ENCODE assay signal across 17 cellular contexts in the genomic region with DNA sequence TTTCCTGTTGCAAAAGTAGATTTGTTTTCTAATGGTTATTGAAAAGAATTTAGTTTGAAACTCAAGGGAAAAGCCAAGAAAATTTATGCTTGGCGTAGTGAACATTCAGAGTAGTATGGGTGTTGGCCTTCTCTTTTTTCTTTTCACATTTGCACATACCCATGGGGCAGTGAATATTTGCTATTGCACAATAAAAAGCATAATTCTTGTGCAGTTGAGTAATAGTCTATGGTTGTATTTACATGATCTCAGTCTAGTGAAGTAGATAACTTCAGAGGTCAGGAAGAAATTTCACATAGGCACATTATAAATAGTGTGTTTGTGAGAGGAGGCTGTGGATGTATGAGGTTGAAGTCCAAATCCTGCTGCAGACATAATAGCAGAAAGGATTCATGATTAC.
DNase-seq lines count a peak whose midpoint lies in the region; ATAC-seq and TF ChIP-seq lines count a peak whose summit lies in the region.
"Had no signal": no experiment of that assay in that cellular context is flagged by ENCODE, and none has a peak within 500 bp of the region (broad histone marks: within the 10 kb centered on the region; RNA-seq: fewer than 3 reads in every experiment).

No MANE protein-coding gene starts in this region.

- no peaks in the 10 kb centered on the region for H3K79me2 ChIP-seq in smooth muscle cell (ENCODE audit: low read depth)

- H3K4me1 ChIP-seq in left ventricle myocardium inferior = no peaks in the 10 kb centered on the region
- no peaks in the 10 kb centered on the region for H3K4me1 ChIP-seq in smooth muscle cell (ENCODE audit: low read depth)
- H3K4me1 ChIP-seq: pancreas had no signal

- H3K36me3 ChIP-seq in left ventricle myocardium inferior = no peaks in the 10 kb centered on the region
- H3K36me3 ChIP-seq in smooth muscle cell (ENCODE audit: low read depth) = no peaks in the 10 kb centered on the region
- H3K36me3 ChIP-seq: brain microvascular endothelial cell, pancreas had no signal

- TF ChIP-seq CTCF in left ventricle myocardium inferior (IDR thresholded peaks at IDR 0.05; ENCODE audit: borderline replicate concordance) = no peak
- TF ChIP-seq CTCF in smooth muscle cell (IDR thresholded peaks at IDR 0.05; ENCODE audit: borderline replicate concordance, insufficient read depth, poor library complexity, severe bottlenecking) = no peak

- peak overlapping the region; percentile 58 for H3K27ac ChIP-seq in left ventricle myocardium inferior (replicated peaks)
- no peak overlapping the region for H3K27ac ChIP-seq in smooth muscle cell (ENCODE audit: low read depth)
- H3K27ac ChIP-seq: brain microvascular endothelial cell, KMS-11, pancreas had no signal

- no peak overlapping the region for H3K9ac ChIP-seq in smooth muscle cell (ENCODE audit: low read depth)
- H3K9ac ChIP-seq: KMS-11 had no signal

- 90% methylated on average over 1 of the region's 1 CpG for WGBS in smooth muscle cell (ENCODE audit: low lambda C conversion rate)

- H3K4me3 ChIP-seq in left ventricle myocardium inferior (no peak overlapping the region), smooth muscle cell (no peak overlapping the region)
- H3K4me3 ChIP-seq: pancreas had no signal

- H3K9me3 ChIP-seq in left ventricle myocardium inferior (replicated peaks) (peaks cover 3% of the 10 kb centered on the region), smooth muscle cell (replicated peaks; ENCODE audit: low read depth) (no peaks in the 10 kb centered on the region)
- H3K9me3 ChIP-seq: pancreas had no signal

- intact Hi-C loops in left ventricle myocardium inferior (cut with micrococcal nuclease) = no loop called here

- H3F3A ChIP-seq in smooth muscle cell (ENCODE audit: low read depth) = no peaks in the 10 kb centered on the region

- no peaks in the 10 kb centered on the region for H4K20me1 ChIP-seq in smooth muscle cell (ENCODE audit: low read depth)

- H2AFZ ChIP-seq in smooth muscle cell (ENCODE audit: low read depth) = no peak overlapping the region

- peak overlapping the region; percentile 14 for H3K4me2 ChIP-seq in smooth muscle cell
- H3K4me2 ChIP-seq: KMS-11 had no signal

- no peak for ATAC-seq in HG03135 (IDR thresholded peaks at IDR 0.05; ENCODE audit: unreplicated experiment)
- ATAC-seq: activated CD8-positive, alpha-beta T cell treated with anti-CD3 and anti-CD28 coated beads for 36 hours; activated T-cell treated with anti-CD3 and anti-CD28 coated beads, Interleukin-2, amount 50 U/mL, for 72 hours had no signal

- DNase-seq in NCI-H226 = peak; percentile 35
- DNase-seq in dedifferentiated amniotic fluid mesenchymal stem cell (ENCODE audit: extremely low spot score) = peak; percentile 62
- DNase-seq in left ventricle myocardium inferior = no peak
- DNase-seq in smooth muscle cell (lab: John Stamatoyannopoulos, UW; ENCODE audit: unreplicated experiment) = no peak
- no peak for DNase-seq in activated CD8-positive, alpha-beta memory T cell treated with anti-CD3 and anti-CD28 coated beads, Interleukin-2, amount 50 U/mL, for 4 hours
- DNase-seq in H4 (ENCODE audit: low spot score) = no peak
- DNase-seq: activated CD8-positive, alpha-beta T cell treated with anti-CD3 and anti-CD28 coated beads for 36 hours; activated T-cell treated with anti-CD3 and anti-CD28 coated beads, Interleukin-2, amount 50 U/mL, for 72 hours; brain microvascular endothelial cell; DMS79 treated with DMSO at 0.1 percent for 48 hours; islet precursor cell; NCI-H1092 treated with DMSO at 0.1 percent for 48 hours; NCI-H524 treated with DMSO at 0.1 percent for 48 hours; pancreas; SHP77 had no signal

- H3K27me3 ChIP-seq in left ventricle myocardium inferior (ENCODE audit: low read depth) (no peaks in the 10 kb centered on the region), smooth muscle cell (ENCODE audit: low read depth) (no peaks in the 10 kb centered on the region)
- H3K27me3 ChIP-seq: brain microvascular endothelial cell, pancreas had no signal

Comparison
In these comparisons a context has a peak if more than half of its experiments do, and no peak if none do; other contexts are left out.
1. DNase-seq: peak in NCI-H226 (single experiment) and dedifferentiated amniotic fluid mesenchymal stem cell (single experiment); none in left ventricle myocardium inferior (single experiment), smooth muscle cell (single experiment), activated CD8-positive, alpha-beta memory T cell treated with anti-CD3 and anti-CD28 coated beads, Interleukin-2, amount 50 U/mL, for 4 hours (single experiment) and H4 (single experiment).